Comparison of ENCODE assay signal across 17 cellular contexts in the genomic region with DNA sequence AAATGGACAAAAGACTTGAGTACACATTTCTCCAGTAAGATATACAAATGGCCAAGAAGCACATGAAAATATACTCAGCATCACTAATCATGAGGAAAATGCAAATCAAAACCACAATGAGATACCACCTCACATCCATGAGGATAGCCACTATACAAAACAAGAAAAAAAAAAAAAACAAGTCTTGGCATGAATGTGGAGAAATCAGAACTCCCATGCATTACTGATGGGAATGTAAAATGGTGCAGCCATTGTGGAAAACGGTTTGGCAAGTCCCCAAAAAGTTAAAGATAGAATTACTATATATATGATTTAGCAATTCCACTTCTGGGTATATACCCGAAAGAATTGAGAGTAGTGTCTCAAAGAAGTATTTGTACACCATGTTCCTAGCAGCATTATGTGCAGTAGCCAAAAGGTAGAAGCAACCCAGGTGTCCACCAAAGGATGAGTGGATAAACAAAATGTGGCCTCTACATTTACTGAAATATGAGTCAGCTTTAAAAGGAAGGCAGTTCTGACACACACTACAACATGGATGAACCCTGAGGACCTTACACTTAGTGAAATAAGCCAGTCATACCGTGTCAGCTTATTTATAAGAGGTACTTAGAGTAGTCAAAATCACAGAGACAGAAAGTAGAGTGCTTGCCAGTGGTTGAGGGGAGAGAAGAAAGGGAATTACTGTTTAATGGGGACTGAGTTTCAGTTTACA.
DNase-seq lines count a peak whose midpoint lies in the region; FAIRE-seq and TF ChIP-seq lines count a peak whose summit lies in the region.
"Had no signal": no experiment of that assay in that cellular context is flagged by ENCODE, and none has a peak within 500 bp of the region (broad histone marks: within the 10 kb centered on the region; RNA-seq: fewer than 3 reads in every experiment).

No MANE protein-coding gene starts in this region.

- H3K4me3 Mint-ChIP-seq in nephron progenitor cell = no peak overlapping the region
- H3K4me3 Mint-ChIP-seq: activated naive CD8-positive, alpha-beta T cell treated with anti-CD3 and anti-CD28 coated beads for 36 hours; CD4-positive, alpha-beta T cell; T-helper 2 cell treated with Interferon-gamma antibody and Interleukin-4, amounts not matched to agents 5 μg/mL and 100 μg/mL, for 36 hours had no signal

- no peak for TF ChIP-seq POLR2A in GM12892 (IDR thresholded peaks at IDR 0.05; ENCODE audit: low read depth, low read length)

- H3K4me3 ChIP-seq in bronchial epithelial cell (ENCODE audit: low read depth, low read length) = no peak overlapping the region
- H3K4me3 ChIP-seq: dorsolateral prefrontal cortex, prostate gland had no signal

- peak; percentile 58 for FAIRE-seq in GM12892 (lab: Jason Lieb, UNC)
- FAIRE-seq in bronchial epithelial cell (lab: Jason Lieb, UNC) = no peak

- H3K27me3 ChIP-seq in bronchial epithelial cell (ENCODE audit: control insufficient read depth, insufficient read depth, low read length) = no peaks in the 10 kb centered on the region
- H3K27me3 ChIP-seq: dorsolateral prefrontal cortex had no signal

- peaks cover 53% of the 10 kb centered on the region for H3K36me3 Mint-ChIP-seq in nephron progenitor cell (ENCODE audit: low read depth)

- peaks cover 4% of the 10 kb centered on the region for H3K27me3 Mint-ChIP-seq in nephron progenitor cell (ENCODE audit: low read depth, poor library complexity)
- H3K27me3 Mint-ChIP-seq: activated naive CD8-positive, alpha-beta T cell treated with anti-CD3 and anti-CD28 coated beads for 36 hours; CD4-positive, alpha-beta T cell had no signal

- H3K36me3 ChIP-seq in bronchial epithelial cell (ENCODE audit: control insufficient read depth, insufficient read depth, low read length) = peaks cover 2% of the 10 kb centered on the region
- H3K36me3 ChIP-seq: prostate gland had no signal

- peak overlapping the region; percentile 2 for H3K27ac Mint-ChIP-seq in nephron progenitor cell
- H3K27ac Mint-ChIP-seq: activated naive CD8-positive, alpha-beta T cell treated with anti-CD3 and anti-CD28 coated beads for 36 hours; CD4-positive, alpha-beta T cell; T-helper 2 cell treated with Interferon-gamma antibody and Interleukin-4, amounts not matched to agents 5 μg/mL and 100 μg/mL, for 36 hours had no signal

- peaks cover 26% of the 10 kb centered on the region for H3K4me1 Mint-ChIP-seq in nephron progenitor cell

- DNase-seq in GM12892 (ENCODE audit: insufficient read length) = no peak
- peak; percentile 76 for DNase-seq in NCI-H187 treated with DMSO at 0.1 percent for 48 hours (lab: John Stamatoyannopoulos, UW)
- DNase-seq in bronchial epithelial cell (ENCODE audit: low read depth) = peak; percentile 82
- DNase-seq in nephron progenitor cell = no peak
- DNase-seq in iPS-NIHi11 (ENCODE audit: low spot score) = no peak
- no peak for DNase-seq in posterior cingulate gyrus
- DNase-seq in NCI-H1930 (lab: John Stamatoyannopoulos, UW) = no peak
- no peak for DNase-seq in NCI-H774 (lab: John Stamatoyannopoulos, UW)
- DNase-seq: activated naive CD8-positive, alpha-beta T cell treated with anti-CD3 and anti-CD28 coated beads for 36 hours; CD4-positive, alpha-beta T cell; dorsolateral prefrontal cortex; head of caudate nucleus; NCI-H1092; NK-92 treated with Interleukin-12 subunit alpha and Interleukin-12 subunit beta, amount 100 ng/mL, for 24 hours; stimulated activated CD4-positive, alpha-beta T cell treated with anti-CD3 and anti-CD28 coated beads, Interleukin-4, amount 100 ng/mL, for 4 hours had no signal

- TF ChIP-seq CTCF in bronchial epithelial cell (IDR thresholded peaks at IDR 0.05; ENCODE audit: insufficient read depth, low read length, severe bottlenecking) (no peak), nephron progenitor cell (IDR thresholded peaks at IDR 0.05) (no peak)

- intact Hi-C loops in posterior cingulate gyrus (cut with DNase I) = loop anchor here (5.0 kb wide), 1 partner anchor 183 kb away; no protein-coding TSS in a partner anchor

- H3K9me3 Mint-ChIP-seq in nephron progenitor cell = peaks cover 33% of the 10 kb centered on the region
- H3K9me3 Mint-ChIP-seq: activated naive CD8-positive, alpha-beta T cell treated with anti-CD3 and anti-CD28 coated beads for 36 hours; CD4-positive, alpha-beta T cell; T-helper 2 cell treated with Interferon-gamma antibody and Interleukin-4, amounts not matched to agents 5 μg/mL and 100 μg/mL, for 36 hours had no signal

Comparison
In these comparisons a context has a peak if more than half of its experiments do, and no peak if none do; other contexts are left out.
1. DNase-seq: peak in NCI-H187 treated with DMSO at 0.1 percent for 48 hours (single experiment) and bronchial epithelial cell (single experiment); none in GM12892 (single experiment), nephron progenitor cell (single experiment), iPS-NIHi11 (single experiment), posterior cingulate gyrus (0 of 10), NCI-H1930 (0 of 2) and NCI-H774 (single experiment).